In genomic region chr9:89610391-89610925, GRCh38 we compare ENCODE assay signal across 30 cellular contexts. TPM values are rescaled to one million over a fixed set of nuclear protein-coding genes. Genes with fewer than 3 reads are reported as not detected.
"Had no signal": no experiment of that assay in that cellular context is flagged by ENCODE, and none has a peak within 500 bp of the region (broad histone marks: within the 10 kb centered on the region; RNA-seq: fewer than 3 reads in every experiment).

No MANE protein-coding gene starts in this region.

- H3K36me3 Mint-ChIP-seq: activated naive CD8-positive, alpha-beta T cell treated with anti-CD3 and anti-CD28 coated beads for 36 hours had no signal

- H3K27me3 Mint-ChIP-seq: activated T-helper 17 cell treated with anti-CD3 and anti-CD28 coated beads, Interleukin-2, amount 50 U/mL, for 72 hours had no signal

- H3K79me2 ChIP-seq: parathyroid adenoma had no signal

- H3K27ac ChIP-seq: brain microvascular endothelial cell, left ventricle myocardium inferior, parathyroid adenoma, sigmoid colon, stomach, thyroid gland, WERI-Rb-1 had no signal

- H3K4me3 ChIP-seq: gastrocnemius medialis, left ventricle myocardium inferior, psoas muscle, sigmoid colon, stomach, thyroid gland had no signal

- ATAC-seq: activated T-cell treated with anti-CD3 and anti-CD28 coated beads, Interleukin-2, amount 50 U/mL, for 4 hours; activated T-helper 17 cell treated with anti-CD3 and anti-CD28 coated beads, Interleukin-2, amount 50 U/mL, for 72 hours; effector memory CD8-positive, alpha-beta T cell; gastrocnemius medialis; psoas muscle; stimulated activated effector memory CD8-positive, alpha-beta T cell treated with anti-CD3 and anti-CD28 coated beads, Interleukin-12 subunit alpha, Interleukin-12 subunit beta, amount 100 ng/mL, for 72 hours had no signal

- H3K4me1 ChIP-seq: parathyroid adenoma had no signal

- H3K27ac Mint-ChIP-seq: activated naive CD8-positive, alpha-beta T cell treated with anti-CD3 and anti-CD28 coated beads for 36 hours; effector memory CD8-positive, alpha-beta T cell; stimulated activated effector memory CD8-positive, alpha-beta T cell treated with anti-CD3 and anti-CD28 coated beads, Interleukin-12 subunit alpha, Interleukin-12 subunit beta, amount 100 ng/mL, for 72 hours; T-helper 1 cell treated with Interleukin-12 subunit alpha and Interleukin-12 subunit beta and Interleukin-4 antibody, amounts not matched to agents 30 μg/mL and 1 μg/mL, for 36 hours had no signal

- H3K36me3 ChIP-seq: brain microvascular endothelial cell, sigmoid colon, stomach, thyroid gland had no signal

- H3K27me3 ChIP-seq: brain microvascular endothelial cell, gastrocnemius medialis, sigmoid colon, stomach, thyroid gland had no signal

- H2AFZ ChIP-seq: parathyroid adenoma had no signal

- DNase-seq: activated CD4-positive, CD25-positive, alpha-beta regulatory T cell treated with anti-CD3 and anti-CD28 coated beads, Interleukin-2, amount 50 U/mL, for 72 hours; activated CD8-positive, alpha-beta memory T cell treated with anti-CD3 and anti-CD28 coated beads, Interleukin-2, amount 50 U/mL, for 4 hours; activated gamma-delta T cell treated with Interleukin-2 at 50 U/mL for 16 hours; activated naive CD8-positive, alpha-beta T cell treated with anti-CD3 and anti-CD28 coated beads for 36 hours; activated T-cell treated with anti-CD3 and anti-CD28 coated beads, Interleukin-2, amount 50 U/mL, for 4 hours; amniotic stem cell; brain microvascular endothelial cell; cortex of kidney; effector memory CD8-positive, alpha-beta T cell; erythroblast; gastrocnemius medialis; glutamatergic neuron; left ventricle myocardium inferior; nucleus accumbens; psoas muscle; sigmoid colon; small intestine; stimulated activated CD4-positive, alpha-beta T cell treated with anti-CD3 and anti-CD28 coated beads, Interleukin-4, amount 100 ng/mL, for 24 hours; stomach; SW 1271; T1000; thyroid gland; WERI-Rb-1 had no signal

- H3K9me3 Mint-ChIP-seq: activated T-cell treated with anti-CD3 and anti-CD28 coated beads, Interleukin-2, amount 50 U/mL, for 4 hours; activated T-helper 17 cell treated with anti-CD3 and anti-CD28 coated beads, Interleukin-2, amount 50 U/mL, for 72 hours; effector memory CD8-positive, alpha-beta T cell; stimulated activated effector memory CD8-positive, alpha-beta T cell treated with anti-CD3 and anti-CD28 coated beads, Interleukin-12 subunit alpha, Interleukin-12 subunit beta, amount 100 ng/mL, for 72 hours; T-helper 1 cell treated with Interleukin-12 subunit alpha and Interleukin-12 subunit beta and Interleukin-4 antibody, amounts not matched to agents 30 μg/mL and 1 μg/mL, for 36 hours had no signal

- H3K9me3 ChIP-seq: gastrocnemius medialis, psoas muscle, sigmoid colon, stomach, thyroid gland had no signal

- H3K9ac ChIP-seq: parathyroid adenoma had no signal

- H3K4me3 Mint-ChIP-seq: activated naive CD8-positive, alpha-beta T cell treated with anti-CD3 and anti-CD28 coated beads for 36 hours; activated T-cell treated with anti-CD3 and anti-CD28 coated beads, Interleukin-2, amount 50 U/mL, for 4 hours; activated T-helper 17 cell treated with anti-CD3 and anti-CD28 coated beads, Interleukin-2, amount 50 U/mL, for 72 hours; effector memory CD8-positive, alpha-beta T cell; stimulated activated effector memory CD8-positive, alpha-beta T cell treated with anti-CD3 and anti-CD28 coated beads, Interleukin-12 subunit alpha, Interleukin-12 subunit beta, amount 100 ng/mL, for 72 hours; T-helper 1 cell treated with Interleukin-12 subunit alpha and Interleukin-12 subunit beta and Interleukin-4 antibody, amounts not matched to agents 30 μg/mL and 1 μg/mL, for 36 hours had no signal

- FAIRE-seq: astrocyte, islet of Langerhans, small intestine had no signal

RNA-seq across cellular contexts. Expression of gene GADD45G, which starts 5.6 kb away (rescaled TPM):
- total RNA-seq: lung microvascular endothelial cell had no signal
